Comparison of ENCODE assay signal across 28 cellular contexts in the genomic region with DNA sequence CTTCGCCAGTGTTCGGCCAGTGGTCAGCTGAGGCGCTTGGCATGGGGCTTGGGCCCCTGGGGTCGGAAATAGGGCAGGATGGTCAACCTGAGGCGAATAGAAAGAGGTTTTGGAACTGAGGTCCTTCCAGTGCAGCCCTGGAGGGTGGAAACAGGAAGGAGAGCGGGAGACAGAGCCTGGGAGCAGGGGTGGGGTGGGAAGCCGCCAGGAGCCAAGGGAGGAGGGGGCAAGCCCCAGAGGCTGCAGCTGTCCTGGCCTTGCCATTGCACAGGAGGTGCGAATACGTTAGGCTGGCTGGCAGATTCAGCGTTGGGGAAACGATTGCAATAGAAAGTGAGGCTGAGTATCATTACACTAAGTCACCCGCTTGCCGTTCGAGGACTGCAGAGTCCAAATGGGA.
"Had no signal": no experiment of that assay in that cellular context is flagged by ENCODE, and none has a peak within 500 bp of the region (broad histone marks: within the 10 kb centered on the region; RNA-seq: fewer than 3 reads in every experiment).

No MANE protein-coding gene starts in this region.

- H3K9ac ChIP-seq: SK-N-SH had no signal

- H3K27ac Mint-ChIP-seq: activated CD4-positive, alpha-beta T cell treated with anti-CD3 and anti-CD28 coated beads for 36 hours; activated CD4-positive, alpha-beta T cell treated with anti-CD3 and anti-CD28 coated beads, Interleukin-2, amount 10 ng/mL, durations not matched to agents 7 days and 5 days; activated CD8-positive, alpha-beta T cell treated with anti-CD3 and anti-CD28 coated beads, Interleukin-2, amount 10 ng/mL, durations not matched to agents 7 days and 5 days; activated naive CD4-positive, alpha-beta T cell treated with anti-CD3 and anti-CD28 coated beads, Interleukin-2, amount 50 U/mL, for 24 hours; activated naive CD8-positive, alpha-beta T cell treated with anti-CD3 and anti-CD28 coated beads, Interleukin-2, amount 10 ng/mL, durations not matched to agents 7 days and 5 days; activated T-cell treated with anti-CD3 and anti-CD28 coated beads, Interleukin-2, amount 50 U/mL, for 24 hours; activated T-helper 2 cell treated with anti-CD3 and anti-CD28 coated beads, Interferon-gamma antibody, Interleukin-2, Interleukin-4, amounts not matched to agents 10 μg/mL and 5 μg/mL and 100 μg/mL, durations not matched to agents 14 hours and 24 hours and 36 hours; T-helper 1 cell treated with Interleukin-12 subunit alpha and Interleukin-12 subunit beta and Interleukin-4 antibody, amounts not matched to agents 30 μg/mL and 1 μg/mL, for 36 hours; T-helper 2 cell treated with Interferon-gamma antibody and Interleukin-4, amounts not matched to agents 5 μg/mL and 100 μg/mL, for 36 hours had no signal

- H3K27ac ChIP-seq: ascending aorta, cardiac muscle cell, SJSA1 had no signal

- H3K27me3 ChIP-seq: ascending aorta, cardiac muscle cell had no signal

- ATAC-seq: activated CD4-positive, alpha-beta T cell treated with anti-CD3 and anti-CD28 coated beads for 36 hours; activated CD4-positive, CD25-positive, alpha-beta regulatory T cell treated with anti-CD3 and anti-CD28 coated beads, Interleukin-2, amount 50 U/mL, for 24 hours; activated CD8-positive, alpha-beta T cell treated with anti-CD3 and anti-CD28 coated beads, Interleukin-2, amount 10 ng/mL, durations not matched to agents 7 days and 5 days; Panc1 had no signal

- H3K4me2 ChIP-seq: SK-N-SH had no signal

- H3K4me1 Mint-ChIP-seq: activated naive CD4-positive, alpha-beta T cell treated with anti-CD3 and anti-CD28 coated beads, Interleukin-2, amount 50 U/mL, for 24 hours; central memory CD8-positive, alpha-beta T cell had no signal

- H3K36me3 ChIP-seq: ascending aorta, cardiac muscle cell, SJSA1 had no signal

- DNase-seq: activated CD4-positive, alpha-beta T cell treated with anti-CD3 and anti-CD28 coated beads for 36 hours; activated CD4-positive, alpha-beta T cell treated with anti-CD3 and anti-CD28 coated beads, Interleukin-2, amount 10 ng/mL, durations not matched to agents 7 days and 5 days; activated CD4-positive, alpha-beta T cell treated with anti-CD3 and anti-CD28 coated beads, Interleukin-2, amount 50 U/mL, for 48 hours; activated CD8-positive, alpha-beta T cell treated with anti-CD3 and anti-CD28 coated beads, Interleukin-2, amount 10 ng/mL, durations not matched to agents 7 days and 5 days; activated gamma-delta T cell; activated naive CD4-positive, alpha-beta T cell treated with Interleukin-2 at 50 U/mL for 16 hours; activated naive CD8-positive, alpha-beta T cell treated with anti-CD3 and anti-CD28 coated beads, Interleukin-2, amount 10 ng/mL, durations not matched to agents 7 days and 5 days; activated T-cell treated with anti-CD3 and anti-CD28 coated beads, Interleukin-2, amount 50 U/mL, for 24 hours; amygdala; Karpas-422; KBM-7; NCI-H1436 treated with DMSO at 0.1 percent for 48 hours; NCI-H1694 treated with DMSO at 0.1 percent for 48 hours; NCI-H2081; NCI-H345; NCI-H524 treated with DMSO at 0.1 percent for 48 hours; SHP77; SK-N-SH had no signal

- H3K9me3 Mint-ChIP-seq: activated CD4-positive, alpha-beta T cell treated with anti-CD3 and anti-CD28 coated beads, Interleukin-2, amount 10 ng/mL, durations not matched to agents 7 days and 5 days; activated naive CD4-positive, alpha-beta T cell treated with anti-CD3 and anti-CD28 coated beads, Interleukin-2, amount 50 U/mL, for 24 hours; activated naive CD8-positive, alpha-beta T cell treated with anti-CD3 and anti-CD28 coated beads, Interleukin-2, amount 10 ng/mL, durations not matched to agents 7 days and 5 days; activated T-cell treated with anti-CD3 and anti-CD28 coated beads, Interleukin-2, amount 50 U/mL, for 24 hours; activated T-helper 2 cell treated with anti-CD3 and anti-CD28 coated beads, Interferon-gamma antibody, Interleukin-2, Interleukin-4, amounts not matched to agents 10 μg/mL and 5 μg/mL and 100 μg/mL, durations not matched to agents 14 hours and 24 hours and 36 hours; central memory CD8-positive, alpha-beta T cell; T-helper 1 cell treated with Interleukin-12 subunit alpha and Interleukin-12 subunit beta and Interleukin-4 antibody, amounts not matched to agents 30 μg/mL and 1 μg/mL, for 36 hours; T-helper 2 cell treated with Interferon-gamma antibody and Interleukin-4, amounts not matched to agents 5 μg/mL and 100 μg/mL, for 36 hours had no signal

- H3K4me3 ChIP-seq: ascending aorta, cardiac muscle cell, SJSA1 had no signal

- H3K36me3 Mint-ChIP-seq: activated naive CD4-positive, alpha-beta T cell treated with anti-CD3 and anti-CD28 coated beads, Interleukin-2, amount 50 U/mL, for 24 hours; activated naive CD8-positive, alpha-beta T cell treated with anti-CD3 and anti-CD28 coated beads, Interleukin-2, amount 10 ng/mL, durations not matched to agents 7 days and 5 days had no signal

- H3K9me3 ChIP-seq: ascending aorta, SJSA1, SK-N-SH had no signal

- H3K4me3 Mint-ChIP-seq: activated CD4-positive, alpha-beta T cell treated with anti-CD3 and anti-CD28 coated beads for 36 hours; activated CD4-positive, alpha-beta T cell treated with anti-CD3 and anti-CD28 coated beads, Interleukin-2, amount 10 ng/mL, durations not matched to agents 7 days and 5 days; activated CD8-positive, alpha-beta T cell treated with anti-CD3 and anti-CD28 coated beads, Interleukin-2, amount 10 ng/mL, durations not matched to agents 7 days and 5 days; activated naive CD4-positive, alpha-beta T cell treated with anti-CD3 and anti-CD28 coated beads, Interleukin-2, amount 50 U/mL, for 24 hours; activated naive CD8-positive, alpha-beta T cell treated with anti-CD3 and anti-CD28 coated beads, Interleukin-2, amount 10 ng/mL, durations not matched to agents 7 days and 5 days; activated T-cell treated with anti-CD3 and anti-CD28 coated beads, Interleukin-2, amount 50 U/mL, for 24 hours; central memory CD8-positive, alpha-beta T cell; T-helper 1 cell treated with Interleukin-12 subunit alpha and Interleukin-12 subunit beta and Interleukin-4 antibody, amounts not matched to agents 30 μg/mL and 1 μg/mL, for 36 hours; T-helper 2 cell treated with Interferon-gamma antibody and Interleukin-4, amounts not matched to agents 5 μg/mL and 100 μg/mL, for 36 hours had no signal

- H3K4me1 ChIP-seq: ascending aorta, SJSA1 had no signal
